ENCODE assay signal across 10 cellular contexts in the genomic region with DNA sequence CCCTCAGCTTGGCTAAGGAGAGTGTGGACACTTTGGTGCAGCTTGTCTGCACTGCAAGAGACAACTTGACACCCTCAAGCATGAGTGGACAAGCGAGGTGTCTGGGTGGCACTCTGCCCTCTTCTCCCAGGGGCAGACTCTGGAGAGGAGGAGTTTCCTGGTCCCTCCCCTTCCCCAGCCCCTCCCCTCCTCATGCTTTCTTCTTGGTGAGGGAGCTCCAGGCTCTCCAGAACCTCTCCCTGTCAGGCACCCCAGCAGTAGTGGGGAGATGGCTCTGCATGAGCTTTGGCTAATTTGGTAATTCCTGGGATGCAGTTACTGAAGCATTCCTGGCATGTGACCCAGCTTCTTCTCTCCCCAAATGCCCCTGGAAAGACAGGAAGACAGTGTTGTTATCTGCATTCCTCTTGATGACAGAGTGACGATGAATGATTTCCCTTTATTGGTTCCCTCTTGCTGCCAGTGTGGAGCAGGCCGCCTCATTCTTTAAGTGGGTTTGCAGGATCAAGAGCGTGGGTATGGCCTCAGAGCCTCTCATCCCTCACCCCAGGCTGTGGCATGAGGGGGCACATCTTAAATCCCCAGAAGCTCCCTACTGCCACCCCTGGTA.
DNase-seq lines count a peak whose midpoint lies in the region; ATAC-seq and TF ChIP-seq lines count a peak whose summit lies in the region.
"Had no signal": no experiment of that assay in that cellular context is flagged by ENCODE, and none has a peak within 500 bp of the region (broad histone marks: within the 10 kb centered on the region; RNA-seq: fewer than 3 reads in every experiment).

No MANE protein-coding gene starts in this region.

- H3K27me3 ChIP-seq in esophagus squamous epithelium = no peaks in the 10 kb centered on the region
- H3K27me3 ChIP-seq in naive thymus-derived CD4-positive, alpha-beta T cell (ENCODE audit: control insufficient read depth in 2 of 2, insufficient read depth in 2 of 2, low read length in 2 of 2) = no peaks in the 10 kb centered on the region

- peak overlapping the region; percentile 56 to 90 (median 82) for H3K27ac ChIP-seq in esophagus squamous epithelium
- no peak overlapping the region for H3K27ac ChIP-seq in naive thymus-derived CD4-positive, alpha-beta T cell (ENCODE audit: low read depth, low read length)

- H3K36me3 ChIP-seq in esophagus squamous epithelium = peaks cover 0 to 43% (median 0%) of the 10 kb centered on the region in 3 donors
- peaks cover 0 to 31% (median 0%) of the 10 kb centered on the region in 3 experiments for H3K36me3 ChIP-seq in naive thymus-derived CD4-positive, alpha-beta T cell (ENCODE audit: control insufficient read depth in 2 of 3, insufficient read depth in 3 of 3, low read length in 3 of 3)

- no peaks in the 10 kb centered on the region for H3K9me3 ChIP-seq in esophagus squamous epithelium
- H3K9me3 ChIP-seq in naive thymus-derived CD4-positive, alpha-beta T cell (ENCODE audit: control insufficient read depth in 2 of 3, low read length in 3 of 3) = no peaks in the 10 kb centered on the region

- TF ChIP-seq CTCF in AG09319 (IDR thresholded peaks at IDR 0.05; ENCODE audit: low read depth, low read length) (no peak), esophagus squamous epithelium (IDR thresholded peaks at IDR 0.05) (no peak)

- no peaks in the 10 kb centered on the region for H3K9me3 Mint-ChIP-seq in naive thymus-derived CD4-positive, alpha-beta T cell

- peak overlapping the region in 5 of 9 donors; percentile 3 to 61 (median 38) for H3K27ac Mint-ChIP-seq in naive thymus-derived CD4-positive, alpha-beta T cell

- no peak overlapping the region for H3K4me3 Mint-ChIP-seq in naive thymus-derived CD4-positive, alpha-beta T cell

- H3K4me1 Mint-ChIP-seq in naive thymus-derived CD4-positive, alpha-beta T cell = peaks cover 11 to 38% (median 30%) of the 10 kb centered on the region in 7 donors

- no peak overlapping the region for H3K4me3 ChIP-seq in esophagus squamous epithelium
- no peak overlapping the region for H3K4me3 ChIP-seq in naive thymus-derived CD4-positive, alpha-beta T cell (ENCODE audit: low read length)

- H3K27me3 Mint-ChIP-seq in naive thymus-derived CD4-positive, alpha-beta T cell = no peaks in the 10 kb centered on the region

- DNase-seq in AG09319 (ENCODE audit: extremely low read depth, low read depth) (peak; percentile 71), RKO (ENCODE audit: low spot score) (peak; percentile 62), esophagus squamous epithelium (lab: John Stamatoyannopoulos, UW) (no peak), NCI-H526 (lab: John Stamatoyannopoulos, UW) (no peak), SIG-M5 (lab: John Stamatoyannopoulos, UW) (no peak), left lobe of liver (ENCODE audit: low spot score) (no peak)
- DNase-seq in naive thymus-derived CD4-positive, alpha-beta T cell = no peak
- DNase-seq: activated gamma-delta T cell treated with Interleukin-2 at 50 U/mL for 16 hours, NCI-H524 treated with DMSO at 0.1 percent for 48 hours had no signal

- WGBS in esophagus squamous epithelium, 2 donors = 48 to 50% methylated on average over 2 of the region's 4 CpGs

- H3K4me1 ChIP-seq in esophagus squamous epithelium = peaks cover 27 to 88% (median 46%) of the 10 kb centered on the region in 3 donors
- peaks cover 16% of the 10 kb centered on the region in 2 donors for H3K4me1 ChIP-seq in naive thymus-derived CD4-positive, alpha-beta T cell (ENCODE audit: control insufficient read depth in 2 of 2, insufficient read depth in 2 of 2, low read length in 2 of 2)

- no peak for ATAC-seq in naive thymus-derived CD4-positive, alpha-beta T cell
- ATAC-seq in HG03280 (IDR thresholded peaks at IDR 0.05; ENCODE audit: unreplicated experiment) = no peak
- no peak for ATAC-seq in left lobe of liver

- CTCF ChIA-PET in naive thymus-derived CD4-positive, alpha-beta T cell (lab: Charles Lee) = no interaction called here

- intact Hi-C loops in esophagus squamous epithelium (cut with DNase I) = no loop called here
- intact Hi-C loops in naive thymus-derived CD4-positive, alpha-beta T cell (cut with micrococcal nuclease) = no loop called here

- POLR2A ChIA-PET in naive thymus-derived CD4-positive, alpha-beta T cell (lab: Charles Lee) = no interaction called here

- peaks cover 0 to 31% (median 6%) of the 10 kb centered on the region in 5 donors for H3K36me3 Mint-ChIP-seq in naive thymus-derived CD4-positive, alpha-beta T cell

- TF ChIP-seq POLR2A in esophagus squamous epithelium (IDR thresholded peaks at IDR 0.05) = no peak

Comparison
In these comparisons a context has a peak if more than half of its experiments do, and no peak if none do; other contexts are left out.
1. DNase-seq: peak in AG09319 (single experiment) and RKO (single experiment); none in esophagus squamous epithelium (single experiment), naive thymus-derived CD4-positive, alpha-beta T cell (0 of 9), NCI-H526 (0 of 2), SIG-M5 (single experiment) and left lobe of liver (single experiment).